ENCODE assay signal across 8 cellular contexts in genomic region chr14:31420013-31420318, GRCh38. TPM values are rescaled to one million over a fixed set of nuclear protein-coding genes. Genes with fewer than 3 reads are reported as not detected.
A peak's percentile ranks its signal among the peaks of the same experiment; 100 is the strongest.
DNase-seq lines count a peak whose midpoint lies in the region; ATAC-seq and TF ChIP-seq lines count a peak whose summit lies in the region.

No MANE protein-coding gene starts in this region.

- DNase-seq in SK-MEL-5 (ENCODE audit: low read depth, low spot score): peak; percentile 25
- peak; percentile 82 for DNase-seq in lung (ENCODE audit: low spot score)
- peak; percentile 63 for DNase-seq in testis
- DNase-seq in KG1 (lab: John Stamatoyannopoulos, UW): no peak

- H3K27ac ChIP-seq in BLaER1 treated with 17β-estradiol and CSF1 and Interleukin-3, amounts not matched to agents 10 nM and 100 nM: peak overlapping the region; percentile 55 to 82 (median 73)
- peak overlapping the region; percentile 86 for H3K27ac ChIP-seq in duodenal mucosa (ENCODE audit: low read depth, low read length)
- peak overlapping the region; percentile 85 to 96 for H3K27ac ChIP-seq in lung (ENCODE audit: low read depth in 1 of 2, low read length in 1 of 2)
- H3K27ac ChIP-seq in testis: peak overlapping the region; percentile 70 to 91

- peaks cover 0 to 21% (median 12%) of the 10 kb centered on the region in 11 experiments; a peak in 9 of 22 replicates for H3K27me3 ChIP-seq in BLaER1 treated with 17β-estradiol and CSF1 and Interleukin-3, amounts not matched to agents 10 nM and 100 nM
- H3K27me3 ChIP-seq in duodenal mucosa (ENCODE audit: control insufficient read depth in 1 of 2, insufficient read depth in 2 of 2, low read length in 2 of 2): no peaks in the 10 kb centered on the region
- H3K27me3 ChIP-seq in lung (ENCODE audit: control insufficient read depth, insufficient read depth): no peaks in the 10 kb centered on the region
- no peaks in the 10 kb centered on the region for H3K27me3 ChIP-seq in testis

- in situ Hi-C loops in SK-MEL-5 (cut with HindIII; ENCODE audit: low pct_unique_long_range_greater_than_20kb, low sequenced_read_pairs): no loop called here

- ATAC-seq in GM19023 (IDR thresholded peaks at IDR 0.05; ENCODE audit: unreplicated experiment) (peak; percentile 38), HG03196 (IDR thresholded peaks at IDR 0.05; ENCODE audit: unreplicated experiment) (peak; percentile 24), lung (ENCODE audit: insufficient read depth, low FRiP score) (peak; percentile 80)

- 0 to 1% methylated on average over 27 of the region's 27 CpGs for WGBS in lung, 2 donors
- WGBS in testis, 2 donors: 0 to 1% methylated on average over 4 to 27 of the region's 27 CpGs

- H3K36me3 ChIP-seq in BLaER1 treated with 17β-estradiol and CSF1 and Interleukin-3, amounts not matched to agents 10 nM and 100 nM: peaks cover 0 to 12% (median 0%) of the 10 kb centered on the region in 11 experiments; a peak in 2 of 22 replicates
- H3K36me3 ChIP-seq in duodenal mucosa (ENCODE audit: control insufficient read depth in 1 of 2, insufficient read depth in 2 of 2, low read length in 2 of 2): no peaks in the 10 kb centered on the region
- no peaks in the 10 kb centered on the region for H3K36me3 ChIP-seq in lung (ENCODE audit: control insufficient read depth in 2 of 2, insufficient read depth in 2 of 2, low read length in 2 of 2)
- H3K36me3 ChIP-seq in testis (ENCODE audit: low read depth, missing control alignments): no peaks in the 10 kb centered on the region

- intact Hi-C loops in testis (cut with DNase I; ENCODE audit: low total_unique reads): no loop called here

- H4K20me1 ChIP-seq in BLaER1 treated with 17β-estradiol and CSF1 and Interleukin-3, amounts not matched to agents 10 nM and 100 nM: peaks cover 0 to 40% (median 5%) of the 10 kb centered on the region in 11 experiments; a peak in 8 of 22 replicates

- H3K9me3 ChIP-seq in BLaER1 treated with 17β-estradiol and CSF1 and Interleukin-3, amounts not matched to agents 10 nM and 100 nM (replicated peaks in 1 of 11): no peaks in the 10 kb centered on the region
- no peaks in the 10 kb centered on the region for H3K9me3 ChIP-seq in duodenal mucosa (ENCODE audit: control insufficient read depth in 1 of 2, low read length in 2 of 2)
- no peaks in the 10 kb centered on the region for H3K9me3 ChIP-seq in lung (ENCODE audit: control insufficient read depth in 2 of 2, insufficient read depth in 1 of 2, low read length in 1 of 2)
- no peaks in the 10 kb centered on the region for H3K9me3 ChIP-seq in testis

- H3K4me1 ChIP-seq in BLaER1 treated with 17β-estradiol and CSF1 and Interleukin-3, amounts not matched to agents 10 nM and 100 nM: peaks cover 6 to 22% (median 13%) of the 10 kb centered on the region in 10 experiments; a peak in 16 of 20 replicates
- H3K4me1 ChIP-seq in duodenal mucosa (ENCODE audit: control insufficient read depth in 1 of 2, insufficient read depth in 2 of 2, low read length in 2 of 2): peaks cover 10 to 11% of the 10 kb centered on the region in 2 donors
- no peaks in the 10 kb centered on the region for H3K4me1 ChIP-seq in lung (ENCODE audit: control insufficient read depth in 2 of 2, insufficient read depth in 2 of 2, low read length in 2 of 2)
- H3K4me1 ChIP-seq in testis: peaks cover 6% of the 10 kb centered on the region

- H3K9ac ChIP-seq in BLaER1 treated with 17β-estradiol and CSF1 and Interleukin-3, amounts not matched to agents 10 nM and 100 nM: peak overlapping the region; percentile 75 to 94 (median 87)
- H3K9ac ChIP-seq in duodenal mucosa (ENCODE audit: low read depth in 1 of 2, low read length in 2 of 2): peak overlapping the region; percentile 80 to 98

- TF ChIP-seq CTCF in lung (IDR thresholded peaks at IDR 0.05; ENCODE audit: control extremely low read depth, extremely low read depth): no peak
- no peak for TF ChIP-seq CTCF in testis (IDR thresholded peaks at IDR 0.05)

- peak overlapping the region; percentile 75 to 99 (median 91) for H3K4me2 ChIP-seq in BLaER1 treated with 17β-estradiol and CSF1 and Interleukin-3, amounts not matched to agents 10 nM and 100 nM

- peak overlapping the region; percentile 74 to 99 (median 94) for H3K4me3 ChIP-seq in BLaER1 treated with 17β-estradiol and CSF1 and Interleukin-3, amounts not matched to agents 10 nM and 100 nM
- peak overlapping the region; percentile 86 to 100 for H3K4me3 ChIP-seq in duodenal mucosa (ENCODE audit: low read depth in 1 of 2, low read length in 2 of 2)
- peak overlapping the region; percentile 98 for H3K4me3 ChIP-seq in lung
- H3K4me3 ChIP-seq in testis: peak overlapping the region; percentile 90 to 94

- TF ChIP-seq POLR2A in testis (IDR thresholded peaks at IDR 0.05): no peak

RNA-seq across cellular contexts. Expression of gene HEATR5A, which starts 0.4 kb away (rescaled TPM):
- total RNA-seq in SK-MEL-5 (2014; rRNA removed; shearing (Covaris generic)): 41.7 and 48.2 TPM in 2 replicates
- 23.4 and 33.4 TPM in 2 replicates for polyA plus RNA-seq in SK-MEL-5 (2015; cell fraction: cytosol; rRNA removed)
- 25.3 and 26.5 TPM in 2 replicates for polyA plus RNA-seq in SK-MEL-5 (2015; cell fraction: nucleus; rRNA removed)
- total RNA-seq in lung: 10 to 100 TPM; 37.6 to 54.0 TPM
- polyA plus RNA-seq in lung: 10 to 100 TPM; 10.9 to 20.1 TPM
- total RNA-seq in testis: 10 to 100 TPM; 33.0 to 39.8 TPM
- 19.6 TPM for polyA plus RNA-seq in testis (ENCODE audit: insufficient read depth, low read depth, low replicate concordance)

RNA-seq across cellular contexts. Expression of gene DTD2, which starts 37.3 kb away (rescaled TPM):
- total RNA-seq in SK-MEL-5 (2014; rRNA removed; shearing (Covaris generic)): 45.5 and 51.5 TPM in 2 replicates
- polyA plus RNA-seq in SK-MEL-5 (2015; cell fraction: cytosol; rRNA removed): 38.7 and 47.1 TPM in 2 replicates
- 8.7 and 15.1 TPM in 2 replicates for polyA plus RNA-seq in SK-MEL-5 (2015; cell fraction: nucleus; rRNA removed)
- total RNA-seq in lung (10 to 100 TPM; 19.2 to 33.3 TPM), testis (10 to 100 TPM; 56.7 to 64.9 TPM)
- polyA plus RNA-seq in lung (10 to 100 TPM; 10.4 to 15.4 TPM), testis (ENCODE audit: insufficient read depth, low read depth, low replicate concordance) (16.5 TPM)

Comparison
In these comparisons a context has a peak if more than half of its experiments do, and no peak if none do; other contexts are left out.
1. ATAC-seq: peak in every context shown above with its lines; median percentile 80 in lung; 38 in GM19023; 24 in HG03196.